8 cellular contexts compared by ENCODE assay signal in genomic region chr2:9473985-9474360, GRCh38. TPM values are rescaled to one million over a fixed set of nuclear protein-coding genes. Genes with fewer than 3 reads are reported as not detected.
DNase-seq lines count a peak whose midpoint lies in the region; ATAC-seq, FAIRE-seq and TF ChIP-seq lines count a peak whose summit lies in the region.

No MANE protein-coding gene starts in this region.

- ATAC-seq in HG02798 (IDR thresholded peaks at IDR 0.05; ENCODE audit: poor library complexity, unreplicated experiment): peak; percentile 22
- ATAC-seq in GM12878: peak; percentile 67

- H3K27me3 ChIP-seq in GM06990 (replicated peaks; ENCODE audit: control insufficient read depth, insufficient read depth, low read length) (no peaks in the 10 kb centered on the region), GM12878 (replicated peaks in 1 of 2; ENCODE audit: control insufficient read depth in 2 of 2, insufficient read depth in 2 of 2, low read length in 1 of 2) (no peaks in the 10 kb centered on the region)

- RAD21 ChIA-PET in GM12878 (lab: Charles Lee; ENCODE audit: unreplicated experiment): interaction anchor here (0.9 to 3.6 kb wide), 3 partner anchors 81 to 134 kb away, joined by 3 to 20 read pairs (median 3); partner anchors contain the start of gene ADAM17

- no TSS peak for BruUV-seq in GM12878 (replicated peaks; lab: Mats Ljungman, UMichigan)

- H3K36me3 Mint-ChIP-seq in T-helper 2 cell treated with Interferon-gamma antibody and Interleukin-4, amounts not matched to agents 5 μg/mL and 100 μg/mL, for 36 hours (ENCODE audit: low read depth): peaks cover 51% of the 10 kb centered on the region

- H3K4me2 ChIP-seq in GM12878 (ENCODE audit: control insufficient read depth, insufficient read depth): peak overlapping the region; percentile 97

- intact Hi-C loops in GM12878 (cut with micrococcal nuclease; ENCODE audit: unreplicated experiment): no loop called here

- peaks cover 29% of the 10 kb centered on the region for H3K4me1 Mint-ChIP-seq in T-helper 2 cell treated with Interferon-gamma antibody and Interleukin-4, amounts not matched to agents 5 μg/mL and 100 μg/mL, for 36 hours (ENCODE audit: low read depth)

- peak overlapping the region; percentile 97 for H2AFZ ChIP-seq in GM12878 (ENCODE audit: control insufficient read depth, low read depth, low read length)

- peak overlapping the region; percentile 79 for H3K4me3 Mint-ChIP-seq in T-helper 2 cell treated with Interferon-gamma antibody and Interleukin-4, amounts not matched to agents 5 μg/mL and 100 μg/mL, for 36 hours

- TF ChIP-seq CTCF in GM06990 (IDR thresholded peaks at IDR 0.05; ENCODE audit: insufficient read depth, low read length, poor library complexity, severe bottlenecking) (no peak), GM12878 (IDR thresholded peaks at IDR 0.05 in 2 of 3, conservative IDR thresholded peaks at IDR 0.05 in 1 of 3; ENCODE audit: control insufficient read depth in 2 of 3, extremely low read depth in 1 of 3, insufficient read depth in 1 of 3, low read depth in 3 of 3, low read length in 3 of 3) (no peak)

- POLR2A ChIA-PET in GM12878 (lab: Charles Lee): interaction anchor here (0.9 to 1.7 kb wide), 7 partner anchors 8 to 331 kb away, joined by 3 to 10 read pairs (median 3); partner anchors contain the start of gene ADAM17

- peaks cover 23% of the 10 kb centered on the region for H3K79me2 ChIP-seq in GM12878 (ENCODE audit: control insufficient read depth, insufficient read depth, low read length)

- peaks cover 8% of the 10 kb centered on the region for H3K36me3 ChIP-seq in GM06990 (ENCODE audit: control insufficient read depth, insufficient read depth, low read length)
- peaks cover 0 to 18% of the 10 kb centered on the region in 2 experiments; a peak in 2 of 4 replicates for H3K36me3 ChIP-seq in GM12878 (ENCODE audit: control insufficient read depth in 2 of 2, insufficient read depth in 2 of 2, low read length in 1 of 2)

- H3K27me3 Mint-ChIP-seq in T-helper 2 cell treated with Interferon-gamma antibody and Interleukin-4, amounts not matched to agents 5 μg/mL and 100 μg/mL, for 36 hours (ENCODE audit: low read depth): no peaks in the 10 kb centered on the region

- H3K4me3 ChIP-seq in GM06990 (replicated peaks; ENCODE audit: low read depth, low read length) (peak overlapping the region; percentile 82), GM12878 (peak overlapping the region; percentile 67)

- H3K27ac ChIP-seq in GM12878 (ENCODE audit: control insufficient read depth, insufficient read depth): peak overlapping the region; percentile 90

- no peak; the same call in 1 of the 2 replicates for TF ChIP-seq POLR2A in GM12878 (IDR thresholded peaks at IDR 0.05; ENCODE audit: low read depth, low read length)

- H4K20me1 ChIP-seq in GM12878 (ENCODE audit: control insufficient read depth, insufficient read depth): no peaks in the 10 kb centered on the region

- in situ Hi-C loops in GM12878 (cut with MboI): no loop called here

- TF ChIP-seq RAD21 in GM12878 (IDR thresholded peaks at IDR 0.05; ENCODE audit: insufficient read depth, low read depth, low read length): no peak

- peak overlapping the region; percentile 84 for H3K27ac Mint-ChIP-seq in T-helper 2 cell treated with Interferon-gamma antibody and Interleukin-4, amounts not matched to agents 5 μg/mL and 100 μg/mL, for 36 hours

- H3K9me3 ChIP-seq in GM12878 (replicated peaks; ENCODE audit: control insufficient read depth, insufficient read depth, low read length): no peaks in the 10 kb centered on the region; the same call in 1 of the 3 replicates

- peak overlapping the region; percentile 92 for H3K9ac ChIP-seq in GM12878 (ENCODE audit: control insufficient read depth, insufficient read depth, low read length)

- TF ChIP-seq EP300 in GM12878 (IDR thresholded peaks at IDR 0.05; ENCODE audit: borderline replicate concordance in 1 of 2, control insufficient read depth in 1 of 2, low read depth in 2 of 2, low read length in 2 of 2): no peak

- WGBS in GM12878 (ENCODE audit: insufficient coverage, insufficient replicate concordance, low lambda C conversion rate, missing lambda C conversion rate): 8% methylated on average over 39 of the region's 39 CpGs

- DNase-seq in GM06990 (ENCODE audit: extremely low read depth, insufficient read length) (no peak), GM12878 (ENCODE audit: low read depth, low spot score) (no peak), iris pigment epithelial cell (ENCODE audit: low read depth) (peak; percentile 22), LoVo (ENCODE audit: low spot score) (no peak), HK-2 (ENCODE audit: unreplicated experiment) (no peak)
- peak; percentile 45 for DNase-seq in T-helper 2 cell treated with Interferon-gamma antibody and Interleukin-4, amounts not matched to agents 5 μg/mL and 100 μg/mL, for 36 hours (ENCODE audit: low spot score)
- DNase-seq in stimulated activated CD4-positive, alpha-beta T cell treated with anti-CD3 and anti-CD28 coated beads, Interleukin-15, amount 100 ng/mL, for 48 hours (ENCODE audit: low read depth in 2 of 2): peak; percentile 40 to 41

- peaks cover 5% of the 10 kb centered on the region for H3K9me3 Mint-ChIP-seq in T-helper 2 cell treated with Interferon-gamma antibody and Interleukin-4, amounts not matched to agents 5 μg/mL and 100 μg/mL, for 36 hours

- SMC1A ChIA-PET in GM12878 (lab: Charles Lee; ENCODE audit: uncharacterized antibody, unreplicated experiment): interaction anchor here (0.5 to 2.6 kb wide), 6 partner anchors 16 to 145 kb away, joined by 3 to 10 read pairs (median 4); partner anchors contain the start of gene ADAM17

- CTCF ChIA-PET in GM12878 (lab: Yijun Ruan, JAX): interaction anchor here (0.6 to 3.1 kb wide), 10 partner anchors 41 to 296 kb away, joined by 3 to 17 read pairs (median 4); partner anchors contain the start of genes CPSF3 and ITGB1BP1

- no peak for FAIRE-seq in GM12878 (lab: Jason Lieb, UNC)

- peaks cover 12% of the 10 kb centered on the region; the same call in 1 of the 2 replicates for H3K4me1 ChIP-seq in GM12878 (ENCODE audit: control insufficient read depth, insufficient read depth, low read length)

TF ChIP-seq in GM12878, 131 proteins besides CTCF, POLR2A, EP300 and RAD21 (continues in another document):
- TF ChIP-seq PML (IDR thresholded peaks at IDR 0.05; ENCODE audit: low read length): no peak
- peak; percentile 68 for TF ChIP-seq MXI1 (IDR thresholded peaks at IDR 0.05; ENCODE audit: low read depth, low read length)

RNA-seq across cellular contexts. Expression of gene IAH1, which starts 0.4 kb away (rescaled TPM):
- total RNA-seq in GM12878 (2013; cell fraction: nucleolus; rRNA removed): 45.9 and 50.2 TPM in 2 replicates
- 62.6 and 73.0 TPM in 2 replicates for total RNA-seq in GM12878 (2014; rRNA removed)
- total RNA-seq in GM12878 (2014; rRNA removed; fragmentation: Illumina TruSeq; extraction: Trizol): 60.3 and 61.7 TPM in 2 replicates
- 56.8 and 57.4 TPM in 2 replicates for total RNA-seq in GM12878 (2021)
- 85.7 TPM for polyA plus RNA-seq in GM12878 (2011; ENCODE audit: low read depth)
- polyA plus RNA-seq in GM12878 (2011; rRNA removed): 120 and 141 TPM in 2 replicates
- 76.8 and 90.2 TPM in 2 replicates for polyA plus RNA-seq in GM12878 (2011; cell fraction: cytosol; rRNA removed)
- polyA plus RNA-seq in GM12878 (2011; cell fraction: nucleus; rRNA removed): 37.2 and 58.7 TPM in 2 replicates
- 62.2 and 82.7 TPM in 2 replicates for polyA plus RNA-seq in GM12878 (2012)
- polyA plus RNA-seq in GM12878 (2014; fragmentation: Illumina TruSeq; extraction: Trizol): 72.0 and 72.2 TPM in 2 replicates
- 100 to 1,000 TPM; 120 to 125 TPM for polyA plus RNA-seq in GM12878 (2014; fragmentation: Nextera tagmentation; extraction: Ambion mirVana)
- 60.2 and 67.9 TPM in 2 replicates for polyA plus RNA-seq in GM12878 (2014; rRNA removed)
- 10 to 100 TPM; 78.6 to 83.3 TPM for polyA plus RNA-seq in GM12878 (2016; fragmentation: Nextera tagmentation; extraction: Ambion mirVana)
- 65.0 and 80.6 TPM in 2 replicates for polyA minus RNA-seq in GM12878 (2011; rRNA and poly(A)+ RNA removed)
- 19.2 and 22.7 TPM in 2 replicates for polyA minus RNA-seq in GM12878 (2011; cell fraction: cytosol; rRNA and poly(A)+ RNA removed)
- polyA minus RNA-seq in GM12878 (2011; cell fraction: nucleus; rRNA and poly(A)+ RNA removed): 16.2 and 20.2 TPM in 2 replicates

RNA-seq across cellular contexts. Expression of gene CPSF3, which starts 50.5 kb away (rescaled TPM):
- 53.2 and 73.7 TPM in 2 replicates for total RNA-seq in GM12878 (2013; cell fraction: nucleolus; rRNA removed)
- total RNA-seq in GM12878 (2014; rRNA removed) (67.7 and 72.3 TPM in 2 replicates), GM12878 (2014; rRNA removed; fragmentation: Illumina TruSeq; extraction: Trizol) (97.4 and 107 TPM in 2 replicates), GM12878 (2021) (62.1 and 62.2 TPM in 2 replicates)
- 25.1 TPM for polyA plus RNA-seq in GM12878 (2011; ENCODE audit: low read depth)
- polyA plus RNA-seq in GM12878 (2011; rRNA removed) (34.5 and 45.3 TPM in 2 replicates), GM12878 (2014; fragmentation: Illumina TruSeq; extraction: Trizol) (83.5 and 116 TPM in 2 replicates), GM12878 (2014; fragmentation: Nextera tagmentation; extraction: Ambion mirVana) (100 to 1,000 TPM in 1 of 2 experiments, 10 to 100 TPM in 1; 68.7 to 101 TPM), GM12878 (2014; rRNA removed) (42.4 and 46.9 TPM in 2 replicates), GM12878 (2016; fragmentation: Nextera tagmentation; extraction: Ambion mirVana) (100 to 1,000 TPM; 105 to 108 TPM)
- 18.9 and 31.5 TPM in 2 replicates for polyA plus RNA-seq in GM12878 (2011; cell fraction: cytosol; rRNA removed)
- 39.5 and 47.6 TPM in 2 replicates for polyA plus RNA-seq in GM12878 (2011; cell fraction: nucleus; rRNA removed)
- 48.2 and 50.7 TPM in 2 replicates for polyA plus RNA-seq in GM12878 (2012)
- polyA minus RNA-seq in GM12878 (2011; rRNA and poly(A)+ RNA removed): 21.9 and 44.2 TPM in 2 replicates
- 16.7 and 25.6 TPM in 2 replicates for polyA minus RNA-seq in GM12878 (2011; cell fraction: cytosol; rRNA and poly(A)+ RNA removed)
- polyA minus RNA-seq in GM12878 (2011; cell fraction: nucleus; rRNA and poly(A)+ RNA removed): 19.0 and 26.7 TPM in 2 replicates

RNA-seq across cellular contexts. Expression of gene ITGB1BP1, which starts 50.6 kb away (rescaled TPM):
- total RNA-seq in GM12878 (2013; cell fraction: nucleolus; rRNA removed): 25.2 and 27.2 TPM in 2 replicates
- total RNA-seq in GM12878 (2014; rRNA removed) (49.8 and 50.2 TPM in 2 replicates), GM12878 (2014; rRNA removed; fragmentation: Illumina TruSeq; extraction: Trizol) (60.9 and 68.3 TPM in 2 replicates), GM12878 (2021) (108 and 115 TPM in 2 replicates)
- 33.7 TPM for polyA plus RNA-seq in GM12878 (2011; ENCODE audit: low read depth)
- polyA plus RNA-seq in GM12878 (2011; rRNA removed) (113 and 166 TPM in 2 replicates), GM12878 (2014; fragmentation: Illumina TruSeq; extraction: Trizol) (79.5 and 87.7 TPM in 2 replicates), GM12878 (2014; fragmentation: Nextera tagmentation; extraction: Ambion mirVana) (100 to 1,000 TPM in 1 of 2 experiments, 10 to 100 TPM in 1; 58.8 to 115 TPM), GM12878 (2014; rRNA removed) (67.3 and 81.0 TPM in 2 replicates), GM12878 (2016; fragmentation: Nextera tagmentation; extraction: Ambion mirVana) (100 to 1,000 TPM; 271 to 273 TPM)
- polyA plus RNA-seq in GM12878 (2011; cell fraction: cytosol; rRNA removed): 45.0 and 46.7 TPM in 2 replicates
- 35.8 and 38.4 TPM in 2 replicates for polyA plus RNA-seq in GM12878 (2011; cell fraction: nucleus; rRNA removed)
- 64.4 and 91.5 TPM in 2 replicates for polyA plus RNA-seq in GM12878 (2012)
- polyA minus RNA-seq in GM12878 (2011; rRNA and poly(A)+ RNA removed): 20.0 and 20.8 TPM in 2 replicates
- 14.2 and 15.4 TPM in 2 replicates for polyA minus RNA-seq in GM12878 (2011; cell fraction: cytosol; rRNA and poly(A)+ RNA removed)
- 5.8 and 10.2 TPM in 2 replicates for polyA minus RNA-seq in GM12878 (2011; cell fraction: nucleus; rRNA and poly(A)+ RNA removed)

Comparison
In these comparisons a context has a peak if more than half of its experiments do, and no peak if none do; other contexts are left out.
1. DNase-seq: peak in T-helper 2 cell treated with Interferon-gamma antibody and Interleukin-4, amounts not matched to agents 5 μg/mL and 100 μg/mL, for 36 hours (single experiment), iris pigment epithelial cell (single experiment) and stimulated activated CD4-positive, alpha-beta T cell treated with anti-CD3 and anti-CD28 coated beads, Interleukin-15, amount 100 ng/mL, for 48 hours (2 of 2); none in GM06990 (single experiment), GM12878 (single experiment), LoVo (single experiment) and HK-2 (single experiment).